ENCODE assay signal across 19 cellular contexts in genomic region chr15:53535886-53536285, GRCh38.
DNase-seq lines count a peak whose midpoint lies in the region; ATAC-seq and TF ChIP-seq lines count a peak whose summit lies in the region.
"Had no signal": no experiment of that assay in that cellular context is flagged by ENCODE, and none has a peak within 500 bp of the region (broad histone marks: within the 10 kb centered on the region; RNA-seq: fewer than 3 reads in every experiment).

No MANE protein-coding gene starts in this region.

- H3K4me3 ChIP-seq in BLaER1 (peak overlapping the region; percentile 42; the same call in 1 of the 2 replicates), WERI-Rb-1 (ENCODE audit: low read depth, low read length) (peak overlapping the region; percentile 35)
- H3K4me3 ChIP-seq in CD4-positive, alpha-beta memory T cell (ENCODE audit: low read length in 2 of 2), result no peak overlapping the region

- peak overlapping the region; percentile 32; the same call in 1 of the 2 replicates for H3K9ac ChIP-seq in BLaER1
- H3K9ac ChIP-seq: KMS-11 had no signal

- H3K27ac ChIP-seq in BLaER1 (peak overlapping the region; percentile 68; the same call in 1 of the 2 replicates), WERI-Rb-1 (peak overlapping the region; percentile 70)
- H3K27ac ChIP-seq in CD4-positive, alpha-beta memory T cell (ENCODE audit: low read depth, low read length), result no peak overlapping the region
- H3K27ac ChIP-seq: KMS-11 had no signal

- intact Hi-C loops in CD4-positive, alpha-beta memory T cell (cut with micrococcal nuclease), result no loop called here

- TF ChIP-seq CTCF in WERI-Rb-1 (IDR thresholded peaks at IDR 0.05; ENCODE audit: low read depth, low read length) (no peak), nephron progenitor cell (IDR thresholded peaks at IDR 0.05) (no peak)

- POLR2A ChIA-PET in CD4-positive, alpha-beta memory T cell (lab: Charles Lee; ENCODE audit: partially characterized antibody), result no interaction called here

- H3K27me3 ChIP-seq in BLaER1, result no peaks in the 10 kb centered on the region
- H3K27me3 ChIP-seq in WERI-Rb-1 (ENCODE audit: insufficient read depth, low read depth, severe bottlenecking), result no peaks in the 10 kb centered on the region
- no peaks in the 10 kb centered on the region for H3K27me3 ChIP-seq in CD4-positive, alpha-beta memory T cell (ENCODE audit: insufficient read depth, low read length)
- H3K27me3 ChIP-seq: BE2C had no signal

- no peaks in the 10 kb centered on the region for H3K36me3 ChIP-seq in BLaER1
- no peaks in the 10 kb centered on the region for H3K36me3 ChIP-seq in WERI-Rb-1
- H3K36me3 ChIP-seq in CD4-positive, alpha-beta memory T cell (ENCODE audit: insufficient read depth, low read length), result no peaks in the 10 kb centered on the region
- H3K36me3 ChIP-seq: BE2C had no signal

- H3K9me3 Mint-ChIP-seq in nephron progenitor cell, result peaks cover 6% of the 10 kb centered on the region
- peaks cover 0 to 6% (median under 1%) of the 10 kb centered on the region in 8 donors for H3K9me3 Mint-ChIP-seq in CD4-positive, alpha-beta memory T cell

- peaks cover 10% of the 10 kb centered on the region; the same call in 1 of the 2 replicates for H3K9me3 ChIP-seq in BLaER1
- H3K9me3 ChIP-seq in WERI-Rb-1 (ENCODE audit: severe bottlenecking), result no peaks in the 10 kb centered on the region
- no peaks in the 10 kb centered on the region for H3K9me3 ChIP-seq in CD4-positive, alpha-beta memory T cell (ENCODE audit: control insufficient read depth in 1 of 2, low read length in 2 of 2)
- H3K9me3 ChIP-seq: BE2C had no signal

- no peaks in the 10 kb centered on the region for H4K20me1 ChIP-seq in BLaER1

- peak overlapping the region; percentile 81 for H3K4me2 ChIP-seq in BLaER1
- H3K4me2 ChIP-seq: KMS-11 had no signal

- H3K4me3 Mint-ChIP-seq in nephron progenitor cell, result no peak overlapping the region
- no peak overlapping the region for H3K4me3 Mint-ChIP-seq in CD4-positive, alpha-beta memory T cell
- H3K4me3 Mint-ChIP-seq: CD8-positive, alpha-beta memory T cell; HFFc6 had no signal

- H3K4me1 Mint-ChIP-seq in nephron progenitor cell, result peaks cover 36% of the 10 kb centered on the region
- H3K4me1 Mint-ChIP-seq in CD4-positive, alpha-beta memory T cell, result no peaks in the 10 kb centered on the region
- H3K4me1 Mint-ChIP-seq: CD8-positive, alpha-beta memory T cell had no signal

- CTCF ChIA-PET in CD4-positive, alpha-beta memory T cell (lab: Charles Lee; ENCODE audit: partially characterized antibody), result no interaction called here

- H3K27ac Mint-ChIP-seq in nephron progenitor cell, result peak overlapping the region; percentile 77
- no peak overlapping the region for H3K27ac Mint-ChIP-seq in CD4-positive, alpha-beta memory T cell
- H3K27ac Mint-ChIP-seq: CD8-positive, alpha-beta memory T cell; HFFc6 had no signal

- ATAC-seq in HG02588 (IDR thresholded peaks at IDR 0.05; ENCODE audit: unreplicated experiment), result no peak

- peak; percentile 41 for DNase-seq in NCI-H460 (ENCODE audit: extremely low read depth, low read depth)
- peak; percentile 72 for DNase-seq in WERI-Rb-1
- no peak for DNase-seq in nephron progenitor cell
- no peak for DNase-seq in NCI-H1436 (lab: John Stamatoyannopoulos, UW)
- DNase-seq in CD4-positive, alpha-beta memory T cell, result no peak
- no peak for DNase-seq in effector CD4-positive, alpha-beta T cell
- DNase-seq: 8988T; BE2C; CD8-positive, alpha-beta memory T cell; DND-41; H7; HFFc6; MV-4-11; NCI-H1930; NCI-H446; Right ventricle myocardium superior had no signal

- peaks cover 6% of the 10 kb centered on the region for H3K36me3 Mint-ChIP-seq in nephron progenitor cell (ENCODE audit: low read depth)
- H3K36me3 Mint-ChIP-seq in CD4-positive, alpha-beta memory T cell, result no peaks in the 10 kb centered on the region
- H3K36me3 Mint-ChIP-seq: CD8-positive, alpha-beta memory T cell had no signal

- peaks cover 58% of the 10 kb centered on the region for H3K4me1 ChIP-seq in BLaER1
- H3K4me1 ChIP-seq in CD4-positive, alpha-beta memory T cell (ENCODE audit: insufficient read depth, low read length), result no peaks in the 10 kb centered on the region
- H3K4me1 ChIP-seq: BE2C had no signal

- H3K27me3 Mint-ChIP-seq in nephron progenitor cell (ENCODE audit: low read depth, poor library complexity), result peaks cover 5% of the 10 kb centered on the region
- peaks cover 0 to 1% of the 10 kb centered on the region in 2 donors for H3K27me3 Mint-ChIP-seq in CD4-positive, alpha-beta memory T cell
- H3K27me3 Mint-ChIP-seq: CD8-positive, alpha-beta memory T cell had no signal

Comparison
In these comparisons a context has a peak if more than half of its experiments do, and no peak if none do; other contexts are left out.
1. H3K4me3 ChIP-seq: peak in BLaER1 (single experiment) and WERI-Rb-1 (single experiment); none in CD4-positive, alpha-beta memory T cell (0 of 2).
2. DNase-seq: peak in NCI-H460 (single experiment) and WERI-Rb-1 (single experiment); none in nephron progenitor cell (single experiment), NCI-H1436 (single experiment), CD4-positive, alpha-beta memory T cell (0 of 5) and effector CD4-positive, alpha-beta T cell (single experiment).